Comparison of ENCODE assay signal across 13 cellular contexts in the genomic region with DNA sequence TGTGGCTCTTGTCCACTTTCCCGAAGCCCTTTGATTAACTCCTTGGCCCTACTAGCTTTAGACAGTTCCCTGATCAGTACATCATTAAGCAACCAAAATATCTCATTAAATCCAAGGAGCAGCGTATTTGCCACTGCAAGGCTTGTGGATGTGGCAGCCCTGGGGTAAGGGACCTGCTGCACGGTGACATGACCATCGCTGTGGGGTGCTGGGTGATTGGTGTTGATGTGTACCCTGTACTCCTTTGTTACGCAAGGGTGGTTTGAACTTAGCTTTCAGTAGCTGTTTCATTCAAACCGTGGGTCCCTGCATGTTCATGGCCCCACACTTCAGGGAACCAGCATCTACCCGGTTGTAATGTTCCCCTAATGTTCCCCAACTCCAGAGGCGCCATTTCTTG. TPM values are rescaled to one million over a fixed set of nuclear protein-coding genes. Genes with fewer than 3 reads are reported as not detected.
A peak's percentile ranks its signal among the peaks of the same experiment; 100 is the strongest.
DNase-seq lines count a peak whose midpoint lies in the region; ATAC-seq and TF ChIP-seq lines count a peak whose summit lies in the region.
"Had no signal": no experiment of that assay in that cellular context is flagged by ENCODE, and none has a peak within 500 bp of the region (broad histone marks: within the 10 kb centered on the region; RNA-seq: fewer than 3 reads in every experiment).

No MANE protein-coding gene starts in this region.

- DNase-seq in activated T-cell treated with anti-CD3 and anti-CD28 coated beads, Interleukin-2, amount 50 U/mL, for 72 hours = no peak
- DNase-seq in activated T-cell treated with anti-CD3 and anti-CD28 coated beads, Interleukin-2, amount 50 U/mL, for 1 hour = no peak
- DNase-seq in T-helper 17 cell = no peak
- no peak for DNase-seq in effector memory CD8-positive, alpha-beta T cell
- DNase-seq in stimulated activated naive B cell treated with anti-CD40 and anti-IgM and Interleukin-4, amounts not matched to agents 10 μg/mL and 1 μg/mL and 100 μg/mL, for 72 hours = no peak
- no peak for DNase-seq in NCI-H774 (lab: John Stamatoyannopoulos, UW)
- DNase-seq in stomach = no peak
- no peak for DNase-seq in tibial nerve (ENCODE audit: low spot score in 2 of 2)
- DNase-seq: effector CD8-positive, alpha-beta T cell; NCI-H187; NCI-H526; thyroid gland had no signal

- no peak for TF ChIP-seq POLR2A in stomach (IDR thresholded peaks at IDR 0.05)
- no peak for TF ChIP-seq POLR2A in tibial nerve (IDR thresholded peaks at IDR 0.05)

- H3K27me3 ChIP-seq in stomach = no peaks in the 10 kb centered on the region
- no peaks in the 10 kb centered on the region for H3K27me3 ChIP-seq in tibial nerve
- H3K27me3 ChIP-seq: thyroid gland had no signal

- peaks cover 12 to 51% of the 10 kb centered on the region in 2 donors for H3K36me3 Mint-ChIP-seq in activated T-cell treated with anti-CD3 and anti-CD28 coated beads, Interleukin-2, amount 50 U/mL, for 72 hours (ENCODE audit: insufficient read depth in 2 of 2)
- peaks cover 9% of the 10 kb centered on the region for H3K36me3 Mint-ChIP-seq in T-helper 17 cell (ENCODE audit: low read depth)
- peaks cover 36% of the 10 kb centered on the region for H3K36me3 Mint-ChIP-seq in effector memory CD8-positive, alpha-beta T cell (ENCODE audit: insufficient read depth)
- peaks cover 43 to 65% of the 10 kb centered on the region in 2 donors for H3K36me3 Mint-ChIP-seq in stimulated activated naive B cell treated with anti-CD40 and anti-IgM and Interleukin-4, amounts not matched to agents 10 μg/mL and 1 μg/mL and 100 μg/mL, for 72 hours

- WGBS in stomach, 5 donors = 95 to 97% (median 95%) methylated on average over 8 of the region's 8 CpGs
- 93 to 97% methylated on average over 8 of the region's 8 CpGs for WGBS in tibial nerve, 2 donors

- TF ChIP-seq CTCF in stomach (IDR thresholded peaks at IDR 0.05) = no peak
- no peak for TF ChIP-seq CTCF in tibial nerve (IDR thresholded peaks at IDR 0.05)

- TF ChIP-seq EP300 in stomach (IDR thresholded peaks at IDR 0.05) = no peak
- TF ChIP-seq EP300 in tibial nerve (IDR thresholded peaks at IDR 0.05) = no peak

- H3K4me1 ChIP-seq in stomach (peaks cover 0 to 16% (median 3%) of the 10 kb centered on the region in 4 donors), tibial nerve (peaks cover 0 to 20% (median 4%) of the 10 kb centered on the region in 4 donors)

- no peaks in the 10 kb centered on the region for H3K9me3 ChIP-seq in T-helper 17 cell (ENCODE audit: control insufficient read depth, low read length, poor library complexity, severe bottlenecking)
- H3K9me3 ChIP-seq in stomach = no peaks in the 10 kb centered on the region
- no peaks in the 10 kb centered on the region for H3K9me3 ChIP-seq in tibial nerve
- H3K9me3 ChIP-seq: thyroid gland had no signal

- no peaks in the 10 kb centered on the region for H3K27me3 Mint-ChIP-seq in activated T-cell treated with anti-CD3 and anti-CD28 coated beads, Interleukin-2, amount 50 U/mL, for 72 hours (ENCODE audit: low read depth)
- H3K27me3 Mint-ChIP-seq in T-helper 17 cell = no peaks in the 10 kb centered on the region
- no peaks in the 10 kb centered on the region for H3K27me3 Mint-ChIP-seq in effector memory CD8-positive, alpha-beta T cell
- no peaks in the 10 kb centered on the region for H3K27me3 Mint-ChIP-seq in stimulated activated naive B cell treated with anti-CD40 and anti-IgM and Interleukin-4, amounts not matched to agents 10 μg/mL and 1 μg/mL and 100 μg/mL, for 72 hours

- H3K36me3 ChIP-seq in stomach (peaks cover 13 to 85% (median 81%) of the 10 kb centered on the region in 4 donors), tibial nerve (peaks cover 0 to 54% (median 0%) of the 10 kb centered on the region in 3 donors)

- no peaks in the 10 kb centered on the region for H3K9me3 Mint-ChIP-seq in activated T-cell treated with anti-CD3 and anti-CD28 coated beads, Interleukin-2, amount 50 U/mL, for 72 hours
- H3K9me3 Mint-ChIP-seq in effector memory CD8-positive, alpha-beta T cell = no peaks in the 10 kb centered on the region
- H3K9me3 Mint-ChIP-seq in stimulated activated naive B cell treated with anti-CD40 and anti-IgM and Interleukin-4, amounts not matched to agents 10 μg/mL and 1 μg/mL and 100 μg/mL, for 72 hours = no peaks in the 10 kb centered on the region
- H3K9me3 Mint-ChIP-seq: brain had no signal

- peaks cover 82% of the 10 kb centered on the region for H3K4me1 Mint-ChIP-seq in activated T-cell treated with anti-CD3 and anti-CD28 coated beads, Interleukin-2, amount 50 U/mL, for 72 hours (ENCODE audit: low read depth)
- peaks cover 70% of the 10 kb centered on the region for H3K4me1 Mint-ChIP-seq in T-helper 17 cell
- peaks cover 49 to 69% of the 10 kb centered on the region in 2 donors for H3K4me1 Mint-ChIP-seq in effector memory CD8-positive, alpha-beta T cell (ENCODE audit: low read depth in 2 of 2)
- H3K4me1 Mint-ChIP-seq in stimulated activated naive B cell treated with anti-CD40 and anti-IgM and Interleukin-4, amounts not matched to agents 10 μg/mL and 1 μg/mL and 100 μg/mL, for 72 hours = peaks cover 23 to 31% of the 10 kb centered on the region in 2 donors

- H3K27ac ChIP-seq in stomach = no peak overlapping the region
- peak overlapping the region in 2 of 4 donors; percentile 29 to 52 for H3K27ac ChIP-seq in tibial nerve

- ATAC-seq in activated T-cell treated with anti-CD3 and anti-CD28 coated beads, Interleukin-2, amount 50 U/mL, for 72 hours (replicated peaks in 1 of 2) = no peak
- ATAC-seq in T-helper 17 cell = no peak
- no peak for ATAC-seq in effector memory CD8-positive, alpha-beta T cell (replicated peaks)
- ATAC-seq in stimulated activated naive B cell treated with anti-CD40 and anti-IgM and Interleukin-4, amounts not matched to agents 10 μg/mL and 1 μg/mL and 100 μg/mL, for 72 hours (replicated peaks) = no peak

- H3K4me3 ChIP-seq in stomach = no peak overlapping the region
- H3K4me3 ChIP-seq in tibial nerve = no peak overlapping the region
- H3K4me3 ChIP-seq: thyroid gland had no signal

- H3K4me3 Mint-ChIP-seq in activated T-cell treated with anti-CD3 and anti-CD28 coated beads, Interleukin-2, amount 50 U/mL, for 72 hours = peak overlapping the region in 1 of 2 donors; percentile 93
- H3K4me3 Mint-ChIP-seq in T-helper 17 cell = peak overlapping the region; percentile 49
- H3K4me3 Mint-ChIP-seq in effector memory CD8-positive, alpha-beta T cell = peak overlapping the region in 1 of 2 donors; percentile 82
- no peak overlapping the region for H3K4me3 Mint-ChIP-seq in stimulated activated naive B cell treated with anti-CD40 and anti-IgM and Interleukin-4, amounts not matched to agents 10 μg/mL and 1 μg/mL and 100 μg/mL, for 72 hours
- H3K4me3 Mint-ChIP-seq: brain had no signal

- intact Hi-C loops in stomach (cut with DNase I; ENCODE audit: low total_unique reads) = no loop called here

- H3K27ac Mint-ChIP-seq in activated T-cell treated with anti-CD3 and anti-CD28 coated beads, Interleukin-2, amount 50 U/mL, for 72 hours = peak overlapping the region; percentile 99
- peak overlapping the region; percentile 98 for H3K27ac Mint-ChIP-seq in T-helper 17 cell
- H3K27ac Mint-ChIP-seq in effector memory CD8-positive, alpha-beta T cell = peak overlapping the region; percentile 96 to 100
- H3K27ac Mint-ChIP-seq in stimulated activated naive B cell treated with anti-CD40 and anti-IgM and Interleukin-4, amounts not matched to agents 10 μg/mL and 1 μg/mL and 100 μg/mL, for 72 hours = peak overlapping the region; percentile 14

RNA-seq across cellular contexts. Expression of gene OTULIN, which starts 41.0 kb away (rescaled TPM):
- 10 to 100 TPM; 72.9 to 77.9 TPM for total RNA-seq in activated T-cell treated with anti-CD3 and anti-CD28 coated beads, Interleukin-2, amount 50 U/mL, for 72 hours
- total RNA-seq in T-helper 17 cell (10 to 100 TPM; 77.0 to 94.6 TPM), stomach (10 to 100 TPM in 4 of 5 donors, 1 to 10 TPM in 1; 7.0 to 47.2 (median 40.3) TPM), tibial nerve (10 to 100 TPM; 37.7 to 59.2 (median 43.1) TPM)
- polyA plus RNA-seq in stomach = 1 to 10 TPM; 2.5 to 8.7 (median 6.3) TPM

Comparison
In these comparisons a context has a peak if more than half of its experiments do, and no peak if none do; other contexts are left out.
1. H3K27ac Mint-ChIP-seq: peak in every context shown above with its lines; median percentile 99 in activated T-cell treated with anti-CD3 and anti-CD28 coated beads, Interleukin-2, amount 50 U/mL, for 72 hours; 98 in T-helper 17 cell; 98 in effector memory CD8-positive, alpha-beta T cell; 14 in stimulated activated naive B cell treated with anti-CD40 and anti-IgM and Interleukin-4, amounts not matched to agents 10 μg/mL and 1 μg/mL and 100 μg/mL, for 72 hours.